1 cellular context compared by ENCODE assay signal in the genomic region with DNA sequence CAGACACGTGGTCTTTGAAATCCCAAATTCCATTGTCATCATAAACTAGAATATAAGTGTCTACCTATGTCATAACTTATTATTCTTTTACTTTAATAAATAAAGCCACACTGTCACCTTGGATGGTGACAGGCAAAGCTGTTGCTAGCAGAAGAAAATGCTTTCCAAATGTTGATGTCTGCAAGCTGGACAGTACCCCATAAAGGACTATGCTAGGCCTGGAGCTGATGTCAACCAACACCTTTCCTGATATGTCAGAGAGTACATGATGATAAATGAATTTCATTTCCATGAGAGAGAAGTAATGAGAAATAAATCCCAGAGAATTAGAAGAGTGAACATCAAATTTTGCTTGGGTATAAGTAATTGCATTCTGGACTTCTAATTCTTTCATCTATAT.
TF ChIP-seq lines count a peak whose summit lies in the region.

No MANE protein-coding gene starts in this region.

TF ChIP-seq in K562, 482 proteins besides CTCF, POLR2A, EP300 and RAD21 (continued from another document):
- TF ChIP-seq AFF4 (CRISPR knock-in tag; IDR thresholded peaks at IDR 0.05) = no peak
- no peak for TF ChIP-seq MAX (CRISPR knock-in tag; IDR thresholded peaks at IDR 0.05)
- TF ChIP-seq ETV6 (IDR thresholded peaks at IDR 0.05; ENCODE audit: borderline replicate concordance in 1 of 2, low read depth in 2 of 2, low read length in 1 of 2) = no peak
- no peak for TF ChIP-seq ETV6 (CRISPR knock-in tag; IDR thresholded peaks at IDR 0.05; ENCODE audit: borderline replicate concordance)
- TF ChIP-seq CBFB (CRISPR knock-in tag; IDR thresholded peaks at IDR 0.05) = no peak
- no peak for TF ChIP-seq PHF21A (IDR thresholded peaks at IDR 0.05; ENCODE audit: borderline replicate concordance, low read depth)
- TF ChIP-seq SMARCC2 (IDR thresholded peaks at IDR 0.05; ENCODE audit: low read depth) = no peak
- no peak for TF ChIP-seq ZNF77 (CRISPR knock-in tag; IDR thresholded peaks at IDR 0.05)
- TF ChIP-seq ZNF592 (IDR thresholded peaks at IDR 0.05) = no peak
- no peak for TF ChIP-seq XRCC4 (IDR thresholded peaks at IDR 0.05; ENCODE audit: extremely low read depth, insufficient read depth, insufficient read length)
- TF ChIP-seq ZNF583 (CRISPR knock-in tag; IDR thresholded peaks at IDR 0.05) = no peak
- TF ChIP-seq, protein P1, sequence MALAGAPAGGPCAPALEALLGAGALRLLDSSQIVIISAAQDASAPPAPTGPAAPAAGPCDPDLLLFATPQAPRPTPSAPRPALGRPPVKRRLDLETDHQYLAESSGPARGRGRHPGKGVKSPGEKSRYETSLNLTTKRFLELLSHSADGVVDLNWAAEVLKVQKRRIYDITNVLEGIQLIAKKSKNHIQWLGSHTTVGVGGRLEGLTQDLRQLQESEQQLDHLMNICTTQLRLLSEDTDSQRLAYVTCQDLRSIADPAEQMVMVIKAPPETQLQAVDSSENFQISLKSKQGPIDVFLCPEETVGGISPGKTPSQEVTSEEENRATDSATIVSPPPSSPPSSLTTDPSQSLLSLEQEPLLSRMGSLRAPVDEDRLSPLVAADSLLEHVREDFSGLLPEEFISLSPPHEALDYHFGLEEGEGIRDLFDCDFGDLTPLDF (CRISPR knock-in tag; IDR thresholded peaks at IDR 0.05) = no peak
